ENCODE assay signal across 13 cellular contexts in genomic region chr10:10796774-10797415, GRCh38.
DNase-seq lines count a peak whose midpoint lies in the region; ATAC-seq and TF ChIP-seq lines count a peak whose summit lies in the region.
"Had no signal": no experiment of that assay in that cellular context is flagged by ENCODE, and none has a peak within 500 bp of the region (broad histone marks: within the 10 kb centered on the region; RNA-seq: fewer than 3 reads in every experiment).

No MANE protein-coding gene starts in this region.

- peak overlapping the region; percentile 63; the same call in 1 of the 2 replicates for H3K4ac ChIP-seq in IMR-90 (ENCODE audit: low read depth, low read length)

- H3K9ac ChIP-seq in IMR-90 (ENCODE audit: low read depth, low read length) = peak overlapping the region; percentile 57

- H2BK5ac ChIP-seq in IMR-90 (ENCODE audit: low read depth, low read length, poor library complexity, severe bottlenecking) = peak overlapping the region; percentile 21

- peak overlapping the region; percentile 8; the same call in 1 of the 2 replicates for H3K56ac ChIP-seq in IMR-90 (ENCODE audit: extremely low read depth, insufficient read depth, low read length)

- 0 out of 2 replicates have a peak overlapping the region, but pooled peaks have one; percentile 13 for H3K23ac ChIP-seq in IMR-90 (ENCODE audit: low read depth, low read length)

- peak overlapping the region; percentile 56 for H2BK120ac ChIP-seq in IMR-90 (ENCODE audit: low read depth, low read length)

- H3K27ac ChIP-seq in IMR-90 (ENCODE audit: insufficient read depth, low read length) (peak overlapping the region; percentile 82; the same call in 1 of the 2 replicates), dorsolateral prefrontal cortex (peak overlapping the region in 57 of 59 donors; percentile 18 to 93 (median 81)), lower lobe of right lung (peak overlapping the region; percentile 90), adrenal gland (peak overlapping the region in 2 of 5 donors; percentile 12 to 54)

- H3K4me3 ChIP-seq in IMR-90 (ENCODE audit: insufficient read depth, low read depth, low read length) = no peak overlapping the region
- peak overlapping the region in 41 of 59 donors; percentile 1 to 60 (median 45) for H3K4me3 ChIP-seq in dorsolateral prefrontal cortex
- H3K4me3 ChIP-seq in lower lobe of right lung = peak overlapping the region; percentile 45
- H3K4me3 ChIP-seq in adrenal gland = no peak overlapping the region

- H4K91ac ChIP-seq in IMR-90 (ENCODE audit: insufficient read depth, low read depth, low read length) = peak overlapping the region; percentile 53

- intact Hi-C loops in IMR-90 (cut with micrococcal nuclease) = loop anchor here (10.0 kb wide), 1 partner anchor 1192 kb away; no protein-coding TSS in a partner anchor
- intact Hi-C loops in dorsolateral prefrontal cortex (cut with DNase I) = no loop called here
- intact Hi-C loops in lower lobe of right lung (cut with DNase I) = no loop called here
- intact Hi-C loops in adrenal gland (cut with DNase I) = no loop called here

- no TSS peak for BruUV-seq in IMR-90 (replicated peaks; lab: Mats Ljungman, UMichigan)

- H4K5ac ChIP-seq in IMR-90 (ENCODE audit: low read depth, low read length) = peak overlapping the region; percentile 5

- no peak for TF ChIP-seq CTCF in IMR-90 (conservative IDR thresholded peaks at IDR 0.05; ENCODE audit: low read depth, low read length)
- no peak for TF ChIP-seq CTCF in dorsolateral prefrontal cortex (IDR thresholded peaks at IDR 0.05 in 54 of 56, conservative IDR thresholded peaks at IDR 0.05 in 2 of 56; ENCODE audit: low read depth in 1 of 56, partially characterized antibody in 56 of 56)
- no peak for TF ChIP-seq CTCF in lower lobe of right lung (IDR thresholded peaks at IDR 0.05)
- TF ChIP-seq CTCF in adrenal gland (IDR thresholded peaks at IDR 0.05) = no peak

- no peaks in the 10 kb centered on the region for H3K79me1 ChIP-seq in IMR-90 (ENCODE audit: low read depth in 1 of 2, low read length in 2 of 2)

- peak overlapping the region; percentile 24 for H3K4me2 ChIP-seq in IMR-90 (ENCODE audit: low read depth, low read length)

- no peaks in the 10 kb centered on the region; the same call in 1 of the 2 replicates for H3K9me1 ChIP-seq in IMR-90 (ENCODE audit: insufficient read depth, low read length)

- ATAC-seq in IMR-90 (ENCODE audit: low read depth) (peak; percentile 12; the same call in 1 of the 2 replicates), lower lobe of right lung (peak; percentile 50 to 72)
- ATAC-seq: left colon had no signal

- no peak overlapping the region for H2AK9ac ChIP-seq in IMR-90 (replicated peaks; ENCODE audit: low read depth, low read length, poor library complexity)

- H2AK5ac ChIP-seq in IMR-90 (ENCODE audit: low read depth, low read length) = no peak overlapping the region

- H3K27me3 ChIP-seq in IMR-90 (ENCODE audit: control insufficient read depth, insufficient read depth, low read length) (no peaks in the 10 kb centered on the region), dorsolateral prefrontal cortex (peaks cover 0 to 10% (median 0%) of the 10 kb centered on the region in 45 donors), lower lobe of right lung (ENCODE audit: low read depth) (no peaks in the 10 kb centered on the region), adrenal gland (peaks cover 4% of the 10 kb centered on the region)

- peak overlapping the region; percentile 49; the same call in 1 of the 3 replicates for H2BK15ac ChIP-seq in IMR-90 (ENCODE audit: low read depth, low read length)

- H4K8ac ChIP-seq in IMR-90 (ENCODE audit: low read depth in 2 of 2, low read length in 2 of 2) = peak overlapping the region; percentile 23 to 41; a peak in 3 of 4 replicates

- no peak for TF ChIP-seq RAD21 in IMR-90 (IDR thresholded peaks at IDR 0.05; ENCODE audit: low read length)

- H3K36me3 ChIP-seq in IMR-90 (ENCODE audit: control insufficient read depth, insufficient read depth, low read length) = no peaks in the 10 kb centered on the region
- H3K36me3 ChIP-seq in lower lobe of right lung = no peaks in the 10 kb centered on the region
- no peaks in the 10 kb centered on the region for H3K36me3 ChIP-seq in adrenal gland (replicated peaks in 1 of 2)

- CTCF ChIA-PET in IMR-90 (lab: Yijun Ruan, JAX) = interaction anchor here (0.6 to 1.1 kb wide), 2 partner anchors 14 to 119 kb away, joined by 3 to 4 read pairs; no protein-coding TSS in a partner anchor

- TF ChIP-seq POLR2A in IMR-90 (IDR thresholded peaks at IDR 0.05; ENCODE audit: low read depth, low read length) (no peak), adrenal gland (IDR thresholded peaks at IDR 0.05) (no peak)

- DNase-seq in IMR-90 (peak; percentile 44), dorsolateral prefrontal cortex (no peak), lower lobe of right lung (no peak), superior temporal gyrus (ENCODE audit: extremely low spot score) (peak; percentile 58), NCI-H748 (lab: John Stamatoyannopoulos, UW; ENCODE audit: unreplicated experiment) (no peak), adrenal gland (no peak), NOMO-1 treated with dmso at 0.1 percent for 144 hours (lab: John Stamatoyannopoulos, UW; ENCODE audit: unreplicated experiment) (no peak), HUDEP-2 (lab: John Stamatoyannopoulos, UW; ENCODE audit: unreplicated experiment in 76 of 76) (no peak)
- DNase-seq: activated CD4-positive, CD25-positive, alpha-beta regulatory T cell; activated effector memory CD4-positive, alpha-beta T cell treated with anti-CD3 and anti-CD28 coated beads, Interleukin-2, amount 50 U/mL, for 16 hours; CD4-positive, CD25-positive, alpha-beta regulatory T cell; left colon; SIG-M5 had no signal

- peaks cover 23% of the 10 kb centered on the region for H3K4me1 ChIP-seq in IMR-90 (ENCODE audit: control insufficient read depth, insufficient read depth, low read length)
- H3K4me1 ChIP-seq in lower lobe of right lung = peaks cover 23% of the 10 kb centered on the region
- no peaks in the 10 kb centered on the region for H3K4me1 ChIP-seq in adrenal gland (replicated peaks in 1 of 2)

- H2BK20ac ChIP-seq in IMR-90 (ENCODE audit: low read depth, low read length) = peak overlapping the region; percentile 50; the same call in 1 of the 2 replicates

- H3K9me3 ChIP-seq in IMR-90 (ENCODE audit: control insufficient read depth, insufficient read depth, low read length) (no peaks in the 10 kb centered on the region), lower lobe of right lung (no peaks in the 10 kb centered on the region), adrenal gland (replicated peaks in 1 of 3) (no peaks in the 10 kb centered on the region)

- no peaks in the 10 kb centered on the region for H4K20me1 ChIP-seq in IMR-90 (ENCODE audit: insufficient read depth, low read length)

- POLR2A ChIA-PET in IMR-90 (lab: Charles Lee; ENCODE audit: unreplicated experiment) = no interaction called here

- no peak overlapping the region for H2AFZ ChIP-seq in IMR-90 (replicated peaks; ENCODE audit: low read length, poor library complexity)

- dilution Hi-C loops in IMR-90 (cut with HindIII; ENCODE audit: low sequenced_read_pairs, unreplicated experiment) = no loop called here

- H3K18ac ChIP-seq in IMR-90 (ENCODE audit: low read depth, low read length) = peak overlapping the region; percentile 38

- in situ Hi-C loops in IMR-90 (cut with MboI; ENCODE audit: low sequenced_read_pairs) = no loop called here

- 0 out of 2 replicates have a peak overlapping the region, but pooled peaks have one; percentile 27 for H3K14ac ChIP-seq in IMR-90 (replicated peaks; ENCODE audit: low read depth, low read length)

- WGBS in IMR-90 (ENCODE audit: extremely low coverage in 2 of 2, insufficient read length in 1 of 2), 2 experiments = no CpG with 5 or more reads among the region's 6 CpGs
- 51 to 64% (median 58%) methylated on average over 6 of the region's 6 CpGs for WGBS in adrenal gland, 4 donors

TF ChIP-seq in IMR-90, 13 proteins besides CTCF, POLR2A, EP300 and RAD21:
- TF ChIP-seq MXI1 (IDR thresholded peaks at IDR 0.05; ENCODE audit: borderline replicate concordance, low read depth, low read length) (no peak), CEBPB (IDR thresholded peaks at IDR 0.05; ENCODE audit: low read depth, low read length) (peak; percentile 77)

Comparison
In these comparisons a context has a peak if more than half of its experiments do, and no peak if none do; other contexts are left out.
1. DNase-seq: peak in IMR-90 (single experiment) and superior temporal gyrus (single experiment); none in dorsolateral prefrontal cortex (0 of 10), lower lobe of right lung (single experiment), NCI-H748 (single experiment), adrenal gland (0 of 7), NOMO-1 treated with dmso at 0.1 percent for 144 hours (single experiment) and HUDEP-2 (0 of 76).
2. H3K4me3 ChIP-seq: peak in dorsolateral prefrontal cortex (41 of 59) and lower lobe of right lung (single experiment); none in IMR-90 (single experiment) and adrenal gland (0 of 4).